Comparison of ENCODE assay signal across 1 cellular context in the genomic region with DNA sequence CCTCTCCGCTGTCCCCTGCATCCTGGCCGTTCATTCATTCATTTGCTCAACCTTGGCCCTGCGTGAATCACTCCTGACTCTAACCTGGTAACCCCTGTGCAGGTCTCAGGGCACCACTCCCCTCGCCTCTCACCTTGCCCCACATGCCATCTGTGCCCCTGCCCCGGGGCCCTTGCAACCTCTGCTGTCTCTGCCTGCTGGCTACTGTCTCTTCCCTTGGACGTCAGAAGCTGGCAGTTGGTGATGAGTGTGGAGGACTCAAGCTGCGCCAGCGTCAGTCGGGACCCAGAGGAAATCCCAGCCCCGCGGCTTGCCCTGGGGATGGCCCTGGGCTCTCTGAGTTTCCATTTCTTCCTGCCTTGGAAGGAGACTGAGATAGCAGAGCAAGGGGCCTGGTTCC.
TF ChIP-seq lines count a peak whose summit lies in the region.

No MANE protein-coding gene starts in this region.

TF ChIP-seq in GM23338, 12 proteins besides CTCF, POLR2A, EP300 and RAD21 (continued from another document):
- TF ChIP-seq ZNF462 (CRISPR knock-in tag; IDR thresholded peaks at IDR 0.05) = no peak
- TF ChIP-seq EZH2 (IDR thresholded peaks at IDR 0.05; ENCODE audit: low read depth, unreplicated experiment) = no peak
- TF ChIP-seq ZNF331 (CRISPR knock-in tag; IDR thresholded peaks at IDR 0.05; ENCODE audit: low read depth) = no peak
- no peak for TF ChIP-seq STAT1 (IDR thresholded peaks at IDR 0.05; ENCODE audit: unreplicated experiment)
- no peak for TF ChIP-seq JUNB (IDR thresholded peaks at IDR 0.05; ENCODE audit: unreplicated experiment)
- no peak for TF ChIP-seq NANOG (IDR thresholded peaks at IDR 0.05; ENCODE audit: borderline replicate concordance)
- TF ChIP-seq POLR2AphosphoS5 (IDR thresholded peaks at IDR 0.05; ENCODE audit: low read depth) = no peak
- TF ChIP-seq CREB1 (CRISPR knock-in tag; IDR thresholded peaks at IDR 0.05; ENCODE audit: low read depth) = no peak
- TF ChIP-seq EZH2phosphoT487 (IDR thresholded peaks at IDR 0.05; ENCODE audit: unreplicated experiment) = no peak
- no peak for TF ChIP-seq ZNF114 (CRISPR knock-in tag; IDR thresholded peaks at IDR 0.05)
- no peak for TF ChIP-seq ETS1 (IDR thresholded peaks at IDR 0.05)
